ENCODE assay signal across 17 cellular contexts in the genomic region with DNA sequence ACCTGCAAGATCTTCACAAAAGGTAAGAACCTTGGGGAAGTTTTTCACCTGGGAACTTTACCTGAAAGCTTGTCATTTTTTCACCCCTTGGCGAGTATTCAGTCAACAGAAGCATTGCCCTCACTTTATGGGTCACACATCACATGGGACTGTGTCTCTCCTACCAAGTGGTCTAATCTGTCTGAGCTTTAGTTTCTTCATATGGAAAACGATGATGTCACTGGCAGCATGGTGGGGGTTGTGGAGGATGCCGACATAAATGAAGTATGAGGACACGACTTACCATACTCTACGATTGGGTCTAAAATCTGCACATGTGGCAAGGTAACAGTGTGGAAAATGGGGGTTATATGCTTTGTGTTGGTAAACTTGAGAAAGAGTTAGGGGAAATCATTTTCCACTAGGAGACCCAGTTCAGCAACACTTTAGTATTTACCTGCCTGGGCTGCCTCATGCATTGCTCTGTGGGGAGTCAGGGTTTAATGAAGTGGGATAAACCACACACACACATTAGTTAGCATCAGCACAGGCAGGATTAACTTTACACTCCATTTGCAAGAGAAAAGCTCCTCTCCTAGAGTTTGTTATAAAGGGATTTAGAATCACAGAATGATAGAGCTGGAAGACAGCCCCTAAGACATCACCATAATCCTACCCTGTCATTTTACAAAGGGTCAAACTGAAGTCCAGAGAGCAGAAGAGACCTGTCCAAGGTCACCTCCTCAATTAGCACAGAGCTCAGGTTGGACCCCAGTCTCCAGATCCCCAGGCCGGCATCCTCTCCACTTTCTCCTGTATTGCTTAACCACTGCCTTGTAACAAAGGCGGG. TPM values are rescaled to one million over a fixed set of nuclear protein-coding genes. Genes with fewer than 3 reads are reported as not detected.
"Had no signal": no experiment of that assay in that cellular context is flagged by ENCODE, and none has a peak within 500 bp of the region (broad histone marks: within the 10 kb centered on the region; RNA-seq: fewer than 3 reads in every experiment).

No MANE protein-coding gene starts in this region.

- ATAC-seq: gastroesophageal sphincter, left colon had no signal

- DNase-seq: activated B cell treated with CpG ODN at 0.5 μM for 24 hours; activated CD4-positive, alpha-beta T cell treated with anti-CD3 and anti-CD28 coated beads, Interleukin-2, amount 10 ng/mL, durations not matched to agents 24 days and 14 days; activated naive CD4-positive, alpha-beta T cell treated with anti-CD3 and anti-CD28 coated beads, Interleukin-2, amount 10 ng/mL, durations not matched to agents 7 days and 5 days; activated T-cell treated with anti-CD3 and anti-CD28 coated beads for 4 hours; adrenal gland; caudate nucleus; cortex of kidney; effector memory CD4-positive, alpha-beta T cell; immature natural killer cell; left colon; naive B cell; stimulated activated CD4-positive, alpha-beta T cell treated with anti-CD3 and anti-CD28 coated beads, Interleukin-4, amount 100 ng/mL, for 24 hours had no signal

- H3K27ac ChIP-seq: adrenal gland, gastroesophageal sphincter, parathyroid adenoma had no signal

- H3K36me3 ChIP-seq: adrenal gland, gastroesophageal sphincter had no signal

- H3K9ac ChIP-seq: parathyroid adenoma had no signal

- H3K9me3 ChIP-seq: adrenal gland, gastroesophageal sphincter had no signal

- H3K79me2 ChIP-seq: parathyroid adenoma had no signal

- H3K4me1 ChIP-seq: adrenal gland, gastroesophageal sphincter, parathyroid adenoma had no signal

- H3K4me3 ChIP-seq: adrenal gland, gastroesophageal sphincter had no signal

- H2AFZ ChIP-seq: parathyroid adenoma had no signal

RNA-seq across cellular contexts. Expression of a gene that starts 19.8 kb away (rescaled TPM):
- total RNA-seq: epithelial cell of proximal tubule, lung microvascular endothelial cell, renal cortical epithelial cell had no signal
